ENCODE assay signal across 8 cellular contexts in genomic region chr12:8692573-8692972, GRCh38. TPM values are rescaled to one million over a fixed set of nuclear protein-coding genes. Genes with fewer than 3 reads are reported as not detected.
DNase-seq lines count a peak whose midpoint lies in the region; ATAC-seq and TF ChIP-seq lines count a peak whose summit lies in the region.

No MANE protein-coding gene starts in this region.

- TF ChIP-seq CTCF in neural cell (IDR thresholded peaks at IDR 0.05; ENCODE audit: poor library complexity, severe bottlenecking), result no peak

- H3K27me3 Mint-ChIP-seq in activated CD4-positive, alpha-beta memory T cell treated with anti-CD3 and anti-CD28 coated beads, Interleukin-2, amount 10 ng/mL, durations not matched to agents 7 days and 5 days, result peaks cover 20% of the 10 kb centered on the region
- H3K27me3 Mint-ChIP-seq in T-helper 17 cell, result peaks cover 5% of the 10 kb centered on the region

- H3K4me2 ChIP-seq in neural cell (ENCODE audit: low read length), result peak overlapping the region; percentile 78

- H3K36me3 ChIP-seq in neural cell (ENCODE audit: insufficient read depth, low read length), result no peaks in the 10 kb centered on the region

- H3K4me3 Mint-ChIP-seq in activated CD4-positive, alpha-beta memory T cell treated with anti-CD3 and anti-CD28 coated beads, Interleukin-2, amount 10 ng/mL, durations not matched to agents 7 days and 5 days, result no peak overlapping the region
- H3K4me3 Mint-ChIP-seq in T-helper 17 cell, result no peak overlapping the region

- no peaks in the 10 kb centered on the region for H3K27me3 ChIP-seq in neural cell (ENCODE audit: insufficient read depth, low read depth, low read length)

- H3K4me1 Mint-ChIP-seq in activated CD4-positive, alpha-beta memory T cell treated with anti-CD3 and anti-CD28 coated beads, Interleukin-2, amount 10 ng/mL, durations not matched to agents 7 days and 5 days, result peaks cover 3% of the 10 kb centered on the region
- peaks cover 13% of the 10 kb centered on the region for H3K4me1 Mint-ChIP-seq in T-helper 17 cell

- no peaks in the 10 kb centered on the region for H3K36me3 Mint-ChIP-seq in activated CD4-positive, alpha-beta memory T cell treated with anti-CD3 and anti-CD28 coated beads, Interleukin-2, amount 10 ng/mL, durations not matched to agents 7 days and 5 days (ENCODE audit: low read depth)
- no peaks in the 10 kb centered on the region for H3K36me3 Mint-ChIP-seq in T-helper 17 cell (ENCODE audit: low read depth)

- no peak for TF ChIP-seq RAD21 in neural cell (conservative IDR thresholded peaks at IDR 0.05)

- no peaks in the 10 kb centered on the region for H3K9me3 Mint-ChIP-seq in activated CD4-positive, alpha-beta memory T cell treated with anti-CD3 and anti-CD28 coated beads, Interleukin-2, amount 10 ng/mL, durations not matched to agents 7 days and 5 days

- peak overlapping the region; percentile 75 for H3K9ac ChIP-seq in neural cell (ENCODE audit: low read length)

- peak; percentile 78 for DNase-seq in GDM1 (lab: John Stamatoyannopoulos, UW)
- DNase-seq in NCI-H510A treated with DMSO at 0.1 percent for 48 hours (lab: John Stamatoyannopoulos, UW), result peak; percentile 90
- no peak for DNase-seq in activated CD4-positive, alpha-beta memory T cell treated with anti-CD3 and anti-CD28 coated beads, Interleukin-2, amount 10 ng/mL, durations not matched to agents 7 days and 5 days
- no peak for DNase-seq in T-helper 17 cell

- ATAC-seq in esophagus mucosa, result peak; percentile 44
- no peak for ATAC-seq in HG03108 (IDR thresholded peaks at IDR 0.05; ENCODE audit: unreplicated experiment)
- ATAC-seq in GM21786 (IDR thresholded peaks at IDR 0.05; ENCODE audit: unreplicated experiment), result no peak
- no peak for ATAC-seq in T-helper 17 cell

- H3K27ac ChIP-seq in neural cell (ENCODE audit: low read length), result peak overlapping the region; percentile 99

- CTCF ChIA-PET in activated CD4-positive, alpha-beta memory T cell treated with anti-CD3 and anti-CD28 coated beads, Interleukin-2, amount 10 ng/mL, durations not matched to agents 7 days and 5 days (lab: Charles Lee), result no interaction called here

- H3K79me2 ChIP-seq in neural cell (replicated peaks; ENCODE audit: insufficient read depth, low read length), result peaks cover 10% of the 10 kb centered on the region

- peaks cover 23% of the 10 kb centered on the region for H3F3A ChIP-seq in neural cell (ENCODE audit: insufficient read depth, low read length, poor library complexity, severe bottlenecking)

- peak; percentile 80 for TF ChIP-seq EP300 in neural cell (conservative IDR thresholded peaks at IDR 0.05; ENCODE audit: poor library complexity, severe bottlenecking)

- POLR2A ChIA-PET in activated CD4-positive, alpha-beta memory T cell treated with anti-CD3 and anti-CD28 coated beads, Interleukin-2, amount 10 ng/mL, durations not matched to agents 7 days and 5 days (lab: Charles Lee), result no interaction called here

- no peaks in the 10 kb centered on the region for H3K9me2 ChIP-seq in neural cell (ENCODE audit: insufficient read depth, low read length)

- H2AFZ ChIP-seq in neural cell (ENCODE audit: low read depth, low read length), result peak overlapping the region; percentile 72

- no peak overlapping the region for H3K27ac Mint-ChIP-seq in activated CD4-positive, alpha-beta memory T cell treated with anti-CD3 and anti-CD28 coated beads, Interleukin-2, amount 10 ng/mL, durations not matched to agents 7 days and 5 days
- no peak overlapping the region for H3K27ac Mint-ChIP-seq in T-helper 17 cell

- H3K9me3 ChIP-seq in neural cell (ENCODE audit: low read length), result no peaks in the 10 kb centered on the region
- no peaks in the 10 kb centered on the region for H3K9me3 ChIP-seq in T-helper 17 cell (ENCODE audit: control insufficient read depth, low read length, poor library complexity, severe bottlenecking)

- no peaks in the 10 kb centered on the region for H4K20me1 ChIP-seq in neural cell (ENCODE audit: insufficient read depth)

- H3K4me3 ChIP-seq in neural cell (ENCODE audit: low read length), result peak overlapping the region; percentile 56

TF ChIP-seq in neural cell, 6 proteins besides CTCF, POLR2A, EP300 and RAD21:
- TF ChIP-seq POLR2AphosphoS5 (IDR thresholded peaks at IDR 0.05) (peak; percentile 92), TAF1 (IDR thresholded peaks at IDR 0.05; ENCODE audit: low read depth) (peak; percentile 70), EZH2 (IDR thresholded peaks at IDR 0.05; ENCODE audit: borderline replicate concordance, insufficient read depth, low read length, poor library complexity, severe bottlenecking) (no peak), MXI1 (conservative IDR thresholded peaks at IDR 0.05; ENCODE audit: poor library complexity, severe bottlenecking) (no peak), REST (IDR thresholded peaks at IDR 0.05; ENCODE audit: borderline replicate concordance) (peak; percentile 81), SMC3 (conservative IDR thresholded peaks at IDR 0.05; ENCODE audit: poor library complexity) (no peak)

RNA-seq across cellular contexts. Expression of gene RIMKLB, which starts 5.2 kb away (rescaled TPM):
- total RNA-seq in esophagus mucosa, result 10.6 TPM
- 376 and 393 TPM in 2 replicates for polyA plus RNA-seq in neural cell
- 275 and 320 TPM in 2 replicates for polyA minus RNA-seq in neural cell
- 1 to 10 TPM; 1.3 to 1.6 TPM for total RNA-seq in activated CD4-positive, alpha-beta memory T cell treated with anti-CD3 and anti-CD28 coated beads, Interleukin-2, amount 10 ng/mL, durations not matched to agents 7 days and 5 days
- 10 to 100 TPM; 15.1 to 15.2 TPM for total RNA-seq in T-helper 17 cell

RNA-seq across cellular contexts. Expression of gene MFAP5, which starts 29.9 kb away (rescaled TPM):
- total RNA-seq in esophagus mucosa (3.3 TPM), T-helper 17 cell (not detected)
- polyA plus RNA-seq in neural cell, result not detected in 2 replicates
- polyA minus RNA-seq in neural cell, result not detected in 2 replicates
- total RNA-seq in activated CD4-positive, alpha-beta memory T cell treated with anti-CD3 and anti-CD28 coated beads, Interleukin-2, amount 10 ng/mL, durations not matched to agents 7 days and 5 days, result not detected

Comparison
In these comparisons a context has a peak if more than half of its experiments do, and no peak if none do; other contexts are left out.
1. DNase-seq: peak in GDM1 (single experiment) and NCI-H510A treated with DMSO at 0.1 percent for 48 hours (single experiment); none in activated CD4-positive, alpha-beta memory T cell treated with anti-CD3 and anti-CD28 coated beads, Interleukin-2, amount 10 ng/mL, durations not matched to agents 7 days and 5 days (single experiment) and T-helper 17 cell (0 of 3).